In the genomic region with DNA sequence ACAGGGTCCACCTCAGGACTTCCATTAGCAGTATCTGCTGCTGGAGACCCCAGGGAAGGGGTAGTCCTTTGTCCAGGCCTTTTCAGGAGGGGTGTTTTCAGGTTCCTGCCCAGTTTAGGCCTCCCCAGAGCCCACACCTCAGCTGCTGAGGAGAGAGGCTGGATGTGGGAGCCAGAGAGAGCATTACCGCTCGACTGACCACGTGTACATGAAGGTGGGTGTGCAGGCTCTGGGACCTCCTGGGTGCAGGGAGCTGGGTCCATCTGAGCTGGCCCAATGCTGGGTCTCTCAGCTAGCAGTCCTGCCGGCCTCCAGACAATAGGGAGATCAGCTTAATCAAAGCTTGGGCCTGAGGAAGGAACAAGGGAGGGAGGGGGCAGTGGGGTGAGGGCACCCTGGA, we compare ENCODE assay signal across 20 cellular contexts.
"Had no signal": no experiment of that assay in that cellular context is flagged by ENCODE, and none has a peak within 500 bp of the region (broad histone marks: within the 10 kb centered on the region; RNA-seq: fewer than 3 reads in every experiment).

No MANE protein-coding gene starts in this region.

- FAIRE-seq: islet of Langerhans had no signal

- ATAC-seq: left lung; natural killer cell treated with Interleukin-12 subunit alpha and Interleukin-12 subunit beta and Interleukin-15 and Interleukin-18, amount 100 ng/mL, for 72 hours; sciatic nerve; stimulated activated naive B cell treated with anti-CD40 and anti-IgM and Interleukin-4, amounts not matched to agents 10 μg/mL and 1 μg/mL and 100 μg/mL, for 72 hours had no signal

- H3K4me3 ChIP-seq: colonic mucosa, heart left ventricle, left lung, lung, spleen, stomach had no signal

- H3K9me3 ChIP-seq: colonic mucosa, heart left ventricle, left lung, neutrophil, spleen, stomach had no signal

- H3K27ac ChIP-seq: colonic mucosa, heart left ventricle, left lung, neutrophil, spleen, stomach had no signal

- DNase-seq: colonic mucosa; dermis blood vessel endothelial cell; effector CD8-positive, alpha-beta T cell; foreskin melanocyte; hippocampal formation; mesenchymal stem cell; stimulated activated CD4-positive, alpha-beta T cell treated with anti-CD3 and anti-CD28 coated beads, Interleukin-15, amount 100 ng/mL, for 24 hours; stimulated activated CD4-positive, alpha-beta T cell treated with anti-CD3 and anti-CD28 coated beads, Interleukin-1b, Interleukin-23, amount 100 ng/mL, for 48 hours; stimulated activated CD4-positive, alpha-beta T cell treated with anti-CD3 and anti-CD28 coated beads, Interleukin-4, amount 100 ng/mL, for 24 hours; stimulated activated naive B cell treated with anti-CD40 and anti-IgM and Interleukin-4, amounts not matched to agents 10 μg/mL and 1 μg/mL and 100 μg/mL, for 72 hours; stomach; trophoblast cell had no signal

- H3K36me3 ChIP-seq: colonic mucosa, heart left ventricle, left lung, neutrophil, spleen, stomach had no signal
